In the genomic region with DNA sequence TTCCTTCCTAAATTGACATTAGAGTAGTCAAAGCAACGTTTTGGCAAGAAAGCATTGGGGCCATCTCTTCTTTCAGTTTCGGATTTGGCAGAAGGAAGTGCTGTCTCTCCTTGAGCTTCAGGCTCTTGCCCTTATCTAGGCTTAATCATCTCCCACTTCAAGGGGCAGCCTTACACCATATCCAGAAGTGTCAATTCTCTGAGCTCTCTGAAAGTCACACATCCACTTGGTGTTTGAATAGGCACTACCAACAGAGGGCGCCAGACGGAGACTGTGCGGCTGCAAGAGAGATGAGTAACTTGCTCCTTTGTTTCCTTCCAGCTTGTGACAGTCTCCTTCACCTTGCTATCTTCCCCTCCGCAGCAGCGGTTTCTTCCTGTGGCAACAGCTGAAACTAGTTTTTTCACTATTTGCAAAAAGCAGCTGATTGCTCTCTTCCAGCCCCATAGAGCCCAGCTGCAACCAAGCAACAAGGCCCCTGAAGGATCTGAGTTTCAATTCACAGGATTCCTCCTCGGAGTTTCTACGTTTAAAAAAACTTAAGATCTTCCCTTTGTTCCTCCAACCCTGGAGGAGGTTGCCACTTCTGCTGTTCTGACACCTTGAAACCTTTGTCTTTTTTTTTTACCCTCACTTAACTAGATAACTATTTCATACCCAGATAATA, we compare ENCODE assay signal across 8 cellular contexts.
A peak's percentile ranks its signal among the peaks of the same experiment; 100 is the strongest.
DNase-seq lines count a peak whose midpoint lies in the region; ATAC-seq, FAIRE-seq and TF ChIP-seq lines count a peak whose summit lies in the region.

No MANE protein-coding gene starts in this region.

- H3K27ac ChIP-seq in foreskin keratinocyte, result no peak overlapping the region
- H3K27ac ChIP-seq in ovary, result no peak overlapping the region
- no peak overlapping the region for H3K27ac ChIP-seq in tibial artery

- peaks cover 6% of the 10 kb centered on the region for H3K4me1 Mint-ChIP-seq in activated T-helper 17 cell treated with anti-CD3 and anti-CD28 coated beads, Interleukin-2, amount 50 U/mL, for 72 hours

- no peaks in the 10 kb centered on the region for H3K9me3 ChIP-seq in ovary
- H3K9me3 ChIP-seq in tibial artery, result no peaks in the 10 kb centered on the region

- peak overlapping the region; percentile 64 for H3K27ac Mint-ChIP-seq in activated T-helper 17 cell treated with anti-CD3 and anti-CD28 coated beads, Interleukin-2, amount 50 U/mL, for 72 hours

- no peak for TF ChIP-seq EP300 in ovary (IDR thresholded peaks at IDR 0.05)

- 6 to 12% (median 10%) methylated on average over 9 of the region's 9 CpGs for WGBS in ovary, 3 donors

- H3K27me3 Mint-ChIP-seq in activated T-helper 17 cell treated with anti-CD3 and anti-CD28 coated beads, Interleukin-2, amount 50 U/mL, for 72 hours, result peaks cover 6% of the 10 kb centered on the region

- no peak for FAIRE-seq in RCC 7860 (lab: Jason Lieb, UNC)

- TF ChIP-seq CTCF in foreskin keratinocyte (conservative IDR thresholded peaks at IDR 0.05) (peak; percentile 92), ovary (IDR thresholded peaks at IDR 0.05) (peak; percentile 22 to 42 (median 31)), tibial artery (IDR thresholded peaks at IDR 0.05) (peak; percentile 71 to 76)

- ATAC-seq in GM18870 (IDR thresholded peaks at IDR 0.05; ENCODE audit: unreplicated experiment) (peak; percentile 53), foreskin keratinocyte (peak; percentile 89)
- peak; percentile 92 for ATAC-seq in activated T-helper 17 cell treated with anti-CD3 and anti-CD28 coated beads, Interleukin-2, amount 50 U/mL, for 72 hours (replicated peaks)

- H3K4me3 Mint-ChIP-seq in activated T-helper 17 cell treated with anti-CD3 and anti-CD28 coated beads, Interleukin-2, amount 50 U/mL, for 72 hours, result peak overlapping the region; percentile 20

- H3K4me1 ChIP-seq in foreskin keratinocyte (peaks cover 8% of the 10 kb centered on the region), ovary (ENCODE audit: insufficient read depth) (no peaks in the 10 kb centered on the region), tibial artery (no peaks in the 10 kb centered on the region)

- no peaks in the 10 kb centered on the region for H3K9me3 Mint-ChIP-seq in activated T-helper 17 cell treated with anti-CD3 and anti-CD28 coated beads, Interleukin-2, amount 50 U/mL, for 72 hours

- H3K36me3 ChIP-seq in ovary (no peaks in the 10 kb centered on the region), tibial artery (no peaks in the 10 kb centered on the region)

- no peaks in the 10 kb centered on the region for H3K36me3 Mint-ChIP-seq in activated T-helper 17 cell treated with anti-CD3 and anti-CD28 coated beads, Interleukin-2, amount 50 U/mL, for 72 hours (ENCODE audit: low read depth)

- DNase-seq in A172 (ENCODE audit: low spot score), result peak; percentile 62
- peak; percentile 53 to 78 for DNase-seq in Kasumi-1 (lab: John Stamatoyannopoulos, UW)
- peak; percentile 54 for DNase-seq in RCC 7860 (ENCODE audit: low spot score)
- peak; percentile 51 to 68 for DNase-seq in foreskin keratinocyte
- peak; percentile 47 to 76 (median 70) for DNase-seq in ovary
- DNase-seq in tibial artery, result peak; percentile 83 to 87

- no peak for TF ChIP-seq POLR2A in ovary (IDR thresholded peaks at IDR 0.05)

- intact Hi-C loops in ovary (cut with DNase I) (loop anchor here in 2 of 4 donors (10.0 kb wide), 2 partner anchors 148 to 368 kb away; partner anchors contain the start of gene SLCO3A1 (in 1 of the 2)), tibial artery (cut with DNase I; ENCODE audit: low total_unique reads) (loop anchor here (10.0 kb wide), 1 partner anchor 368 kb away; no protein-coding TSS in a partner anchor)

- H3K4me3 ChIP-seq in ovary (no peak overlapping the region), tibial artery (no peak overlapping the region)

- H3K27me3 ChIP-seq in foreskin keratinocyte (no peaks in the 10 kb centered on the region), ovary (no peaks in the 10 kb centered on the region), tibial artery (no peaks in the 10 kb centered on the region)

Comparison
In these comparisons a context has a peak if more than half of its experiments do, and no peak if none do; other contexts are left out.
1. CTCF ChIP-seq: peak in every context shown above with its lines; median percentile 92 in foreskin keratinocyte; 74 in tibial artery; 31 in ovary.